ENCODE assay signal across 14 cellular contexts in genomic region chr11:16792426-16792825, GRCh38. TPM values are rescaled to one million over a fixed set of nuclear protein-coding genes. Genes with fewer than 3 reads are reported as not detected.
A peak's percentile ranks its signal among the peaks of the same experiment; 100 is the strongest.
DNase-seq lines count a peak whose midpoint lies in the region; ATAC-seq, FAIRE-seq and TF ChIP-seq lines count a peak whose summit lies in the region.
"Had no signal": no experiment of that assay in that cellular context is flagged by ENCODE, and none has a peak within 500 bp of the region (broad histone marks: within the 10 kb centered on the region; RNA-seq: fewer than 3 reads in every experiment).

No MANE protein-coding gene starts in this region.

- H3K27me3 ChIP-seq in endothelial cell of umbilical vein (ENCODE audit: control insufficient read depth in 2 of 2, insufficient read depth in 2 of 2, low read length in 2 of 2) (no peaks in the 10 kb centered on the region), spleen (replicated peaks in 1 of 7) (no peaks in the 10 kb centered on the region)

- H3K4me1 ChIP-seq in endothelial cell of umbilical vein (ENCODE audit: control insufficient read depth, extremely low read depth, insufficient read depth, low read length) (peaks cover 41% of the 10 kb centered on the region), spleen (peaks cover 3 to 56% (median 25%) of the 10 kb centered on the region in 6 donors)
- H3K4me1 ChIP-seq: prostate gland had no signal

- peak; percentile 74 for FAIRE-seq in endothelial cell of umbilical vein (lab: Jason Lieb, UNC)

- H3K79me2 ChIP-seq in endothelial cell of umbilical vein (ENCODE audit: control insufficient read depth, insufficient read depth, low read length): no peaks in the 10 kb centered on the region

- intact Hi-C loops in endothelial cell of umbilical vein (cut with micrococcal nuclease) (loop anchor here (5.0 kb wide), 1 partner anchor 560 kb away; the partner anchor contains the start of gene NCR3LG1), spleen (cut with DNase I; ENCODE audit: low total_unique reads) (no loop called here), left ventricle myocardium superior (cut with micrococcal nuclease) (no loop called here)

- H3K9ac ChIP-seq in endothelial cell of umbilical vein (replicated peaks; ENCODE audit: extremely low read depth, insufficient read depth, low read length): no peak overlapping the region

- no peak for ATAC-seq in left ventricle myocardium superior
- ATAC-seq: stimulated activated memory B cell treated with anti-CD40 and anti-IgM and Interleukin-4, amounts not matched to agents 10 μg/mL and 1 μg/mL and 100 μg/mL, for 72 hours had no signal

- no peaks in the 10 kb centered on the region for H3K9me3 ChIP-seq in endothelial cell of umbilical vein (replicated peaks; ENCODE audit: control insufficient read depth, insufficient read depth, low read length)
- H3K9me3 ChIP-seq in spleen: no peaks in the 10 kb centered on the region
- H3K9me3 ChIP-seq: prostate gland had no signal

- H3K27ac ChIP-seq in endothelial cell of umbilical vein (ENCODE audit: insufficient read depth, low read depth, low read length) (peak overlapping the region; percentile 89), spleen (peak overlapping the region in 3 of 8 donors; percentile 76 to 78 (median 77))
- H3K27ac ChIP-seq: prostate gland had no signal

- no peaks in the 10 kb centered on the region for H3K36me3 ChIP-seq in endothelial cell of umbilical vein (ENCODE audit: control insufficient read depth in 2 of 2, extremely low read depth in 1 of 2, insufficient read depth in 2 of 2, low read length in 2 of 2)
- H3K36me3 ChIP-seq in spleen: no peaks in the 10 kb centered on the region
- H3K36me3 ChIP-seq: prostate gland had no signal

- no peak overlapping the region for H3K4me3 ChIP-seq in endothelial cell of umbilical vein (replicated peaks in 1 of 3; ENCODE audit: insufficient read depth in 1 of 3, low read depth in 1 of 3, low read length in 3 of 3)
- H3K4me3 ChIP-seq in spleen: no peak overlapping the region
- no peak overlapping the region for H3K4me3 ChIP-seq in foreskin fibroblast (ENCODE audit: low read depth in 1 of 2, low read length in 2 of 2)
- H3K4me3 ChIP-seq: prostate gland had no signal

- H4K20me1 ChIP-seq in endothelial cell of umbilical vein (replicated peaks; ENCODE audit: control insufficient read depth, extremely low read depth, insufficient read depth, low read length): no peaks in the 10 kb centered on the region

- TF ChIP-seq CTCF in endothelial cell of umbilical vein (IDR thresholded peaks at IDR 0.05; ENCODE audit: extremely low read depth in 1 of 2, insufficient read depth in 1 of 2, low read depth in 1 of 2, low read length in 2 of 2) (no peak), spleen (IDR thresholded peaks at IDR 0.05 in 8 of 11, conservative IDR thresholded peaks at IDR 0.05 in 3 of 11) (no peak), foreskin fibroblast (IDR thresholded peaks at IDR 0.05; ENCODE audit: low read depth, low read length) (no peak)

- peak overlapping the region; percentile 51 for H3K4me2 ChIP-seq in endothelial cell of umbilical vein (ENCODE audit: insufficient read depth, low read length)

- H3K9me1 ChIP-seq in endothelial cell of umbilical vein (replicated peaks; ENCODE audit: control insufficient read depth, extremely low read depth, insufficient read depth, low read length): no peaks in the 10 kb centered on the region

- no TSS peak for BruUV-seq in endothelial cell of umbilical vein (replicated peaks; lab: Mats Ljungman, UMichigan)

- DNase-seq in ELR (ENCODE audit: low read depth) (peak; percentile 23), RPMI7951 (ENCODE audit: low read depth) (peak; percentile 16), endothelial cell of umbilical vein (ENCODE audit: low read depth, low spot score) (peak; percentile 52), spleen (peak; percentile 23), left ventricle myocardium superior (no peak), foreskin fibroblast (no peak), mucosa of gallbladder (ENCODE audit: low spot score) (no peak), DMS79 (lab: John Stamatoyannopoulos, UW) (no peak)
- DNase-seq: activated CD4-positive, alpha-beta T cell treated with anti-CD3 and anti-CD28 coated beads, Interleukin-2, amount 10 ng/mL, durations not matched to agents 7 days and 5 days; CD4-positive, alpha-beta memory T cell; NCI-H2029 treated with DMSO at 0.1 percent for 48 hours; stimulated activated CD4-positive, alpha-beta T cell treated with anti-CD3 and anti-CD28 coated beads, Interleukin-2, amount 100 ng/mL, for 48 hours had no signal

- dilution Hi-C loops in endothelial cell of umbilical vein (cut with MboI; ENCODE audit: extremely low pct_ligation_motif_present, low sequenced_read_pairs): no loop called here

- no peak for TF ChIP-seq POLR2A in endothelial cell of umbilical vein (IDR thresholded peaks at IDR 0.05; ENCODE audit: low read depth, low read length)
- no peak for TF ChIP-seq POLR2A in spleen (IDR thresholded peaks at IDR 0.05)

- CTCF ChIA-PET in endothelial cell of umbilical vein (lab: Charles Lee): interaction anchor here (0.9 to 2.8 kb wide), 6 partner anchors 8 to 229 kb away, joined by 3 to 14 read pairs (median 4); no protein-coding TSS in a partner anchor

- no peak overlapping the region for H2AFZ ChIP-seq in endothelial cell of umbilical vein (ENCODE audit: low read depth, low read length)

- POLR2A ChIA-PET in endothelial cell of umbilical vein (lab: Charles Lee): no interaction called here

TF ChIP-seq in endothelial cell of umbilical vein, 7 proteins besides CTCF, POLR2A, EP300 and RAD21:
- TF ChIP-seq MAX (IDR thresholded peaks at IDR 0.05; ENCODE audit: insufficient read depth, insufficient read length): no peak
- TF ChIP-seq FOS (IDR thresholded peaks at IDR 0.05; ENCODE audit: borderline replicate concordance, insufficient read depth, low read length): no peak
- TF ChIP-seq EZH2 (IDR thresholded peaks at IDR 0.05; ENCODE audit: borderline replicate concordance, low read depth, low read length, severe bottlenecking): no peak
- no peak for TF ChIP-seq POLR2AphosphoS5 (IDR thresholded peaks at IDR 0.05; ENCODE audit: insufficient read depth, low read depth, low read length)
- no peak for TF ChIP-seq MYC (IDR thresholded peaks at IDR 0.05; ENCODE audit: low read depth, low read length)
- no peak for TF ChIP-seq GATA2 (IDR thresholded peaks at IDR 0.05; ENCODE audit: insufficient read depth, insufficient read length, low read depth, low read length)
- no peak for TF ChIP-seq JUN (IDR thresholded peaks at IDR 0.05; ENCODE audit: borderline replicate concordance, insufficient read depth, insufficient read length, low read depth)

RNA-seq across cellular contexts. Expression of gene C11orf58, which starts 54.0 kb away (rescaled TPM):
- 152 and 164 TPM in 2 replicates for total RNA-seq in RPMI7951 (2014; rRNA removed; shearing (Covaris generic))
- 131 and 150 TPM in 2 replicates for total RNA-seq in endothelial cell of umbilical vein
- 41.8 and 88.4 TPM in 2 replicates for polyA plus RNA-seq in endothelial cell of umbilical vein
- polyA plus RNA-seq in endothelial cell of umbilical vein (2011; cell fraction: cytosol; rRNA removed): 149 and 163 TPM in 2 replicates
- 79.6 and 94.2 TPM in 2 replicates for polyA plus RNA-seq in endothelial cell of umbilical vein (2011; cell fraction: nucleus; rRNA removed)
- polyA plus RNA-seq in endothelial cell of umbilical vein (2012): 185 and 199 TPM in 2 replicates
- 86.3 and 98.1 TPM in 2 replicates for polyA minus RNA-seq in endothelial cell of umbilical vein
- 143 TPM for polyA minus RNA-seq in endothelial cell of umbilical vein (2011; cell fraction: cytosol; rRNA and poly(A)+ RNA removed)
- polyA minus RNA-seq in endothelial cell of umbilical vein (2011; cell fraction: nucleus; rRNA and poly(A)+ RNA removed): 64.9 and 68.3 TPM in 2 replicates
- 100 to 1,000 TPM; 107 to 147 (median 126) TPM for total RNA-seq in spleen
- 100 to 1,000 TPM in 2 of 3 donors, 10 to 100 TPM in 1; 83.9 to 136 (median 108) TPM for polyA plus RNA-seq in spleen
- 112 TPM for total RNA-seq in left ventricle myocardium superior
- 109 TPM for total RNA-seq in mucosa of gallbladder

Comparison
In these comparisons a context has a peak if more than half of its experiments do, and no peak if none do; other contexts are left out.
1. DNase-seq: peak in ELR (single experiment), RPMI7951 (single experiment), endothelial cell of umbilical vein (single experiment) and spleen (single experiment); none in left ventricle myocardium superior (single experiment), foreskin fibroblast (0 of 2), mucosa of gallbladder (single experiment) and DMS79 (single experiment).